ENCODE assay signal across 29 cellular contexts in genomic region chr12:43362910-43363694, GRCh38.
DNase-seq lines count a peak whose midpoint lies in the region; ATAC-seq, FAIRE-seq and TF ChIP-seq lines count a peak whose summit lies in the region.
"Had no signal": no experiment of that assay in that cellular context is flagged by ENCODE, and none has a peak within 500 bp of the region (broad histone marks: within the 10 kb centered on the region; RNA-seq: fewer than 3 reads in every experiment).

No MANE protein-coding gene starts in this region.

- FAIRE-seq in bronchial epithelial cell (lab: Jason Lieb, UNC), result no peak
- FAIRE-seq: small intestine had no signal

- DNase-seq in EL (peak; percentile 6), HT1080 (ENCODE audit: low read depth) (peak; percentile 69), bronchial epithelial cell (ENCODE audit: low read depth) (peak; percentile 75), nephron progenitor cell (no peak), ascending aorta (ENCODE audit: low spot score in 2 of 2) (no peak)
- DNase-seq in activated CD4-positive, CD25-positive, alpha-beta regulatory T cell (lab: John Stamatoyannopoulos, UW), result no peak
- no peak for DNase-seq in activated CD4-positive, alpha-beta T cell treated with anti-CD3 and anti-CD28 coated beads for 4 hours
- DNase-seq: activated naive CD4-positive, alpha-beta T cell treated with anti-CD3 and anti-CD28 coated beads, Interleukin-2, amount 10 ng/mL, durations not matched to agents 7 days and 5 days; activated T-cell treated with anti-CD3 and anti-CD28 coated beads, Interleukin-2, amount 50 U/mL, for 24 hours; anterior cingulate cortex; CD8-positive, alpha-beta memory T cell; cerebellar nuclear complex; DMS79; effector CD4-positive, alpha-beta T cell; HCEC 1CT; midbrain; MM.1S; NCI-H2227 treated with DMSO at 0.1 percent for 48 hours; small intestine; stimulated activated CD4-positive, alpha-beta T cell treated with anti-CD3 and anti-CD28 coated beads, Interleukin-2, amount 100 ng/mL, for 48 hours; T-helper 17 cell; WERI-Rb-1 had no signal

- no peaks in the 10 kb centered on the region for H3K9me3 ChIP-seq in ascending aorta
- H3K9me3 ChIP-seq: esophagus muscularis mucosa, SJSA1, tibial nerve had no signal

- peaks cover 12% of the 10 kb centered on the region for H3K4me1 Mint-ChIP-seq in nephron progenitor cell
- H3K4me1 Mint-ChIP-seq: activated naive CD4-positive, alpha-beta T cell treated with anti-CD3 and anti-CD28 coated beads, Interleukin-2, amount 10 ng/mL, durations not matched to agents 7 days and 5 days; CD8-positive, alpha-beta memory T cell; T-helper 17 cell had no signal

- H3K36me3 Mint-ChIP-seq in nephron progenitor cell (ENCODE audit: low read depth), result peaks cover 29% of the 10 kb centered on the region
- H3K36me3 Mint-ChIP-seq: activated naive CD4-positive, alpha-beta T cell treated with anti-CD3 and anti-CD28 coated beads, Interleukin-2, amount 10 ng/mL, durations not matched to agents 7 days and 5 days; CD8-positive, alpha-beta memory T cell had no signal

- no peaks in the 10 kb centered on the region for H3K4me1 ChIP-seq in ascending aorta
- H3K4me1 ChIP-seq: esophagus muscularis mucosa, SJSA1, tibial nerve had no signal

- H3K27me3 Mint-ChIP-seq in nephron progenitor cell (ENCODE audit: low read depth, poor library complexity), result no peaks in the 10 kb centered on the region
- H3K27me3 Mint-ChIP-seq: activated naive CD4-positive, alpha-beta T cell treated with anti-CD3 and anti-CD28 coated beads, Interleukin-2, amount 10 ng/mL, durations not matched to agents 7 days and 5 days; activated T-cell treated with anti-CD3 and anti-CD28 coated beads, Interleukin-2, amount 50 U/mL, for 24 hours; progenitor cell of endocrine pancreas; T-helper 17 cell had no signal

- H3K4me3 ChIP-seq in bronchial epithelial cell (ENCODE audit: low read depth, low read length), result no peak overlapping the region
- H3K4me3 ChIP-seq in ascending aorta, result no peak overlapping the region
- H3K4me3 ChIP-seq: esophagus muscularis mucosa, SJSA1, tibial nerve had no signal

- H3K9me3 Mint-ChIP-seq in nephron progenitor cell, result peaks cover 16% of the 10 kb centered on the region
- H3K9me3 Mint-ChIP-seq: activated naive CD4-positive, alpha-beta T cell treated with anti-CD3 and anti-CD28 coated beads, Interleukin-2, amount 10 ng/mL, durations not matched to agents 7 days and 5 days had no signal

- H3K27me3 ChIP-seq in bronchial epithelial cell (ENCODE audit: control insufficient read depth, insufficient read depth, low read length) (no peaks in the 10 kb centered on the region), ascending aorta (no peaks in the 10 kb centered on the region)
- H3K27me3 ChIP-seq: esophagus muscularis mucosa, SJSA1, tibial nerve had no signal

- no peak overlapping the region for H3K27ac ChIP-seq in ascending aorta
- H3K27ac ChIP-seq: esophagus muscularis mucosa, SJSA1, tibial nerve, WERI-Rb-1 had no signal

- peak overlapping the region; percentile 86 for H3K27ac Mint-ChIP-seq in nephron progenitor cell
- H3K27ac Mint-ChIP-seq: activated naive CD4-positive, alpha-beta T cell treated with anti-CD3 and anti-CD28 coated beads, Interleukin-2, amount 10 ng/mL, durations not matched to agents 7 days and 5 days; activated T-cell treated with anti-CD3 and anti-CD28 coated beads, Interleukin-2, amount 50 U/mL, for 24 hours; CD8-positive, alpha-beta memory T cell; stimulated activated naive CD8-positive, alpha-beta T cell treated with anti-CD3 and anti-CD28 coated beads, Interleukin-15, Interleukin-2, amounts not matched to agents 100 ng/mL and 50 ng/mL, for 24 hours; T-helper 17 cell had no signal

- ATAC-seq in HG02763 (IDR thresholded peaks at IDR 0.05; ENCODE audit: unreplicated experiment), result no peak
- ATAC-seq: left lobe of liver, T-helper 17 cell had no signal

- no peak overlapping the region for H3K4me3 Mint-ChIP-seq in nephron progenitor cell
- H3K4me3 Mint-ChIP-seq: activated naive CD4-positive, alpha-beta T cell treated with anti-CD3 and anti-CD28 coated beads, Interleukin-2, amount 10 ng/mL, durations not matched to agents 7 days and 5 days; activated T-cell treated with anti-CD3 and anti-CD28 coated beads, Interleukin-2, amount 50 U/mL, for 24 hours; CD8-positive, alpha-beta memory T cell; stimulated activated naive CD8-positive, alpha-beta T cell treated with anti-CD3 and anti-CD28 coated beads, Interleukin-15, Interleukin-2, amounts not matched to agents 100 ng/mL and 50 ng/mL, for 24 hours; T-helper 17 cell had no signal

- TF ChIP-seq CTCF in bronchial epithelial cell (IDR thresholded peaks at IDR 0.05; ENCODE audit: insufficient read depth, low read length, severe bottlenecking) (no peak), nephron progenitor cell (IDR thresholded peaks at IDR 0.05) (no peak), ascending aorta (IDR thresholded peaks at IDR 0.05) (no peak)

- H3K36me3 ChIP-seq in bronchial epithelial cell (ENCODE audit: control insufficient read depth, insufficient read depth, low read length) (no peaks in the 10 kb centered on the region), ascending aorta (no peaks in the 10 kb centered on the region)
- H3K36me3 ChIP-seq: esophagus muscularis mucosa, SJSA1, tibial nerve, WERI-Rb-1 had no signal

- intact Hi-C loops in ascending aorta (cut with DNase I), result no loop called here

Comparison
In these comparisons a context has a peak if more than half of its experiments do, and no peak if none do; other contexts are left out.
1. DNase-seq: peak in EL (single experiment), HT1080 (single experiment) and bronchial epithelial cell (single experiment); none in nephron progenitor cell (single experiment), ascending aorta (0 of 2), activated CD4-positive, CD25-positive, alpha-beta regulatory T cell (0 of 4) and activated CD4-positive, alpha-beta T cell treated with anti-CD3 and anti-CD28 coated beads for 4 hours (0 of 2).